In the genomic region with DNA sequence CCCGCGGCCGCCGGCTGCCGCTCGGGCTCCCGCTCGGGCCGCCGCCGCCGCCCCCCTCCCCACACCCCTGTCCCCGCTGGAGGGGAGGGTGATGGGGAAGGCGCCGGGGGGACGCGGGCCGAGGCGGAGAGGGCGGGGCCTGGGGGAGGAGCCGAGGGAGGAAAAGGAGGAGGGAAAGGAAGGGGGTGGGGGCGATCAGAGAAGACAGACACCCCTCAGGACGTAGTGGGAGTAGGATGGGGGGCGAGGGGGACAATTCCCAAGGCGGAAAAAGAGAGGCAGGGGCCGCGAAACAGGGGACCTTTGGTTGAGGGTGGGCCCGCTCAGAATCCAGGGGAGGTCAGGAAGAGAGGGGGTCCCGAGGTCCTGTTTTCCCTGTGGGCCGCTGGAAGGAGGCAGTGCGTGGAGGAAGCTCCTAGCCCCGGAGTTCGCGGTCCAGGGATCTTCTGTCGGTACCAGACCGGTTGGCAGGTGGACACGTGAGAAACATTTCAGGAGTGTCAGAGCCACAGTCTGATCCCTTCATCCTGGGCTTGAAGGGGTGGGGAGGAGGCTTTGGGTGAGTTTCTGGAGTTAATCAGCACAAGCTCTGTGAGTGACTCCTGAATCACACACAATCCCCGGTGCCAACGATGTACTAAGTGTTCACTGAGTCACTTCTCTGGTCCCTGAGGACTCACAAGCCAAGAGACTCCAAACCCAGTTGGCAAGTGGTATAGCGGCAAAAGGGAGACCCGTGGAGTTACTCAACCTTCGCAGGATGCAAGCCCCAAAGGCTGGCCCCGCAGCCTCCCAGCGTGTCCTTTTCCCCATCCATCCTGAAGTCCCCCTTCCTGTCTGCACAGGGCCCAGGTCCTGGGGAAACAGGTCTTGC, we compare ENCODE assay signal across 8 cellular contexts. TPM values are rescaled to one million over a fixed set of nuclear protein-coding genes. Genes with fewer than 3 reads are reported as not detected.
A peak's percentile ranks its signal among the peaks of the same experiment; 100 is the strongest.
DNase-seq lines count a peak whose midpoint lies in the region; ATAC-seq, FAIRE-seq and TF ChIP-seq lines count a peak whose summit lies in the region.

Gene XYLT1 (minus strand): TSS at position 90 of the 874 bp plus-strand sequence. CDS start 164 bp downstream, outside the sequence.

- H3K4me3 Mint-ChIP-seq in activated CD4-positive, alpha-beta memory T cell treated with anti-CD3 and anti-CD28 coated beads, Interleukin-2, amount 10 ng/mL, durations not matched to agents 7 days and 5 days = peak within 1 kb of the TSS; percentile 77
- H3K4me3 Mint-ChIP-seq in endothelial cell (ENCODE audit: unreplicated experiment) = peak within 1 kb of the TSS; percentile 98

- H3K36me3 Mint-ChIP-seq in activated CD4-positive, alpha-beta memory T cell treated with anti-CD3 and anti-CD28 coated beads, Interleukin-2, amount 10 ng/mL, durations not matched to agents 7 days and 5 days (ENCODE audit: low read depth) = peaks cover 34% of the 10 kb centered on the region
- H3K36me3 Mint-ChIP-seq in endothelial cell (ENCODE audit: low read depth, unreplicated experiment) = peaks cover 5% of the 10 kb centered on the region

- H3K9me3 ChIP-seq in mononuclear cell (ENCODE audit: low read depth, low read length) (no peaks in the 10 kb centered on the region), suprapubic skin (no peaks in the 10 kb centered on the region)

- DNase-seq in Caki2 (ENCODE audit: low read depth) = peak; percentile 35
- DNase-seq in NCI-H1092 treated with DMSO at 0.1 percent for 48 hours (lab: John Stamatoyannopoulos, UW) = peak; percentile 31
- DNase-seq in activated CD4-positive, alpha-beta memory T cell treated with anti-CD3 and anti-CD28 coated beads, Interleukin-2, amount 10 ng/mL, durations not matched to agents 7 days and 5 days = peak; percentile 60
- peak; percentile 45 for DNase-seq in endothelial cell (ENCODE audit: low spot score)
- DNase-seq in suprapubic skin (ENCODE audit: low spot score in 2 of 2) = peak; percentile 89 to 93
- no peak for DNase-seq in D721Med (ENCODE audit: insufficient read length, low spot score)

- H3K9me3 Mint-ChIP-seq in activated CD4-positive, alpha-beta memory T cell treated with anti-CD3 and anti-CD28 coated beads, Interleukin-2, amount 10 ng/mL, durations not matched to agents 7 days and 5 days = no peaks in the 10 kb centered on the region
- no peaks in the 10 kb centered on the region for H3K9me3 Mint-ChIP-seq in endothelial cell (ENCODE audit: unreplicated experiment)

- peaks cover 6% of the 10 kb centered on the region for H3K27me3 ChIP-seq in mononuclear cell (ENCODE audit: insufficient read depth, low read length)
- H3K27me3 ChIP-seq in suprapubic skin = no peaks in the 10 kb centered on the region

- 7% methylated on average over 32 of the region's 44 CpGs for WGBS in suprapubic skin

- no peak for TF ChIP-seq CTCF in endothelial cell (IDR thresholded peaks at IDR 0.05; ENCODE audit: unreplicated experiment)
- no peak for TF ChIP-seq CTCF in suprapubic skin (IDR thresholded peaks at IDR 0.05)
- no peak for TF ChIP-seq CTCF in D721Med (IDR thresholded peaks at IDR 0.05; ENCODE audit: insufficient read depth, missing control alignments)

- CTCF ChIA-PET in activated CD4-positive, alpha-beta memory T cell treated with anti-CD3 and anti-CD28 coated beads, Interleukin-2, amount 10 ng/mL, durations not matched to agents 7 days and 5 days (lab: Charles Lee) = interaction anchor here (1.6 kb wide), 1 partner anchor 276 kb away, joined by 3 read pairs; no protein-coding TSS in a partner anchor

- H3K4me3 ChIP-seq in mononuclear cell (ENCODE audit: low read length) (peak within 1 kb of the TSS; percentile 64), suprapubic skin (peak within 1 kb of the TSS; percentile 73)

- no peak for ATAC-seq in HG02588 (IDR thresholded peaks at IDR 0.05; ENCODE audit: unreplicated experiment)

- in situ Hi-C loops in Caki2 (cut with HindIII; ENCODE audit: low pct_unique_long_range_greater_than_20kb, low sequenced_read_pairs) = no loop called here

- no peak for TF ChIP-seq EP300 in suprapubic skin (IDR thresholded peaks at IDR 0.05)

- POLR2A ChIA-PET in activated CD4-positive, alpha-beta memory T cell treated with anti-CD3 and anti-CD28 coated beads, Interleukin-2, amount 10 ng/mL, durations not matched to agents 7 days and 5 days (lab: Charles Lee) = interaction anchor here (1.4 to 4.9 kb wide), 3 partner anchors 124 to 236 kb away, joined by 4 to 21 read pairs (median 15); no protein-coding TSS in a partner anchor

- H3K27ac Mint-ChIP-seq in activated CD4-positive, alpha-beta memory T cell treated with anti-CD3 and anti-CD28 coated beads, Interleukin-2, amount 10 ng/mL, durations not matched to agents 7 days and 5 days = peak within 1 kb of the TSS; percentile 77
- peak within 1 kb of the TSS; percentile 3 for H3K27ac Mint-ChIP-seq in endothelial cell (ENCODE audit: unreplicated experiment)

- no peaks in the 10 kb centered on the region for H3K36me3 ChIP-seq in suprapubic skin

- peaks cover 54% of the 10 kb centered on the region for H3K4me1 ChIP-seq in mononuclear cell (ENCODE audit: insufficient read depth, low read length)
- peaks cover 43% of the 10 kb centered on the region for H3K4me1 ChIP-seq in suprapubic skin

- H3K27me3 Mint-ChIP-seq in activated CD4-positive, alpha-beta memory T cell treated with anti-CD3 and anti-CD28 coated beads, Interleukin-2, amount 10 ng/mL, durations not matched to agents 7 days and 5 days = no peaks in the 10 kb centered on the region
- H3K27me3 Mint-ChIP-seq in endothelial cell (ENCODE audit: unreplicated experiment) = peaks cover 15% of the 10 kb centered on the region

- peak within 1 kb of the TSS; percentile 89 for H3K27ac ChIP-seq in suprapubic skin

- H3K4me1 Mint-ChIP-seq in activated CD4-positive, alpha-beta memory T cell treated with anti-CD3 and anti-CD28 coated beads, Interleukin-2, amount 10 ng/mL, durations not matched to agents 7 days and 5 days = peaks cover 66% of the 10 kb centered on the region
- peaks cover 19% of the 10 kb centered on the region for H3K4me1 Mint-ChIP-seq in endothelial cell (ENCODE audit: unreplicated experiment)

- no peak for TF ChIP-seq POLR2A in suprapubic skin (IDR thresholded peaks at IDR 0.05)

- FAIRE-seq in D721Med (lab: Jason Lieb, UNC) = no peak

RNA-seq across cellular contexts. Expression of gene XYLT1, which starts in this region (rescaled TPM):
- 0.61 and 5.8 TPM in 2 replicates for total RNA-seq in Caki2 (2014; rRNA removed; shearing (Covaris generic); ENCODE audit: low replicate concordance)
- 10 to 100 TPM; 30.2 to 34.9 TPM for total RNA-seq in activated CD4-positive, alpha-beta memory T cell treated with anti-CD3 and anti-CD28 coated beads, Interleukin-2, amount 10 ng/mL, durations not matched to agents 7 days and 5 days
- total RNA-seq in endothelial cell (ENCODE audit: unreplicated experiment) = 11.1 TPM
- 19.4 TPM for total RNA-seq in mononuclear cell
- total RNA-seq in suprapubic skin = 10 to 100 TPM; 23.5 to 30.6 (median 25.7) TPM
